Comparison of ENCODE assay signal across 8 cellular contexts in genomic region chr12:130916251-130916911, GRCh38. TPM values are rescaled to one million over a fixed set of nuclear protein-coding genes. Genes with fewer than 3 reads are reported as not detected.
A peak's percentile ranks its signal among the peaks of the same experiment; 100 is the strongest.
DNase-seq lines count a peak whose midpoint lies in the region; ATAC-seq and TF ChIP-seq lines count a peak whose summit lies in the region.

No MANE protein-coding gene starts in this region.

- H3K27ac Mint-ChIP-seq in chondrocyte (ENCODE audit: unreplicated experiment), result peak overlapping the region; percentile 23

- H3K4me3 ChIP-seq in DOHH2 (ENCODE audit: low read length) (no peak overlapping the region), stomach (peak overlapping the region in 2 of 4 donors; percentile 11 to 19)

- peak; percentile 93 for TF ChIP-seq CTCF in DOHH2 (IDR thresholded peaks at IDR 0.05; ENCODE audit: low read depth, low read length, poor library complexity, severe bottlenecking)
- peak; percentile 83 for TF ChIP-seq CTCF in chondrocyte (IDR thresholded peaks at IDR 0.05)
- peak in 5 of 7 experiments; percentile 80 to 88 (median 87) for TF ChIP-seq CTCF in stomach (IDR thresholded peaks at IDR 0.05)

- H3F3A ChIP-seq in DOHH2 (ENCODE audit: control insufficient read depth, insufficient read depth), result no peaks in the 10 kb centered on the region

- peak; percentile 58 for DNase-seq in NCI-H82 treated with DMSO at 0.1 percent for 48 hours (lab: John Stamatoyannopoulos, UW; ENCODE audit: unreplicated experiment)
- DNase-seq in chondrocyte (ENCODE audit: low spot score), result no peak
- peak; percentile 57 for DNase-seq in kidney tubule cell (ENCODE audit: low spot score)
- DNase-seq in stomach, result peak; percentile 54
- no peak for DNase-seq in HT-29 (ENCODE audit: low spot score)

- TF ChIP-seq POLR2A in stomach (IDR thresholded peaks at IDR 0.05), result no peak

- intact Hi-C loops in stomach (cut with DNase I; ENCODE audit: low total_unique reads), result loop anchor here (10.0 kb wide), 1 partner anchor 218 kb away; no protein-coding TSS in a partner anchor

- peaks cover 5% of the 10 kb centered on the region for H3K4me1 Mint-ChIP-seq in chondrocyte (ENCODE audit: low read depth)

- whole genome bisulfite sequencing in stomach, 5 donors, result 17 to 22% (median 17%) methylated on average over 36 of the region's 36 CpGs

- peaks cover 11% of the 10 kb centered on the region for H3K9me3 Mint-ChIP-seq in chondrocyte (ENCODE audit: low read depth)

- no peak overlapping the region for H3K4me3 Mint-ChIP-seq in chondrocyte (ENCODE audit: unreplicated experiment)

- H3K27ac ChIP-seq in DOHH2 (ENCODE audit: low read depth, low read length) (no peak overlapping the region), stomach (no peak overlapping the region)

- H3K36me3 ChIP-seq in DOHH2 (ENCODE audit: control insufficient read depth, low read length) (no peaks in the 10 kb centered on the region), stomach (no peaks in the 10 kb centered on the region)

- H3K4me2 ChIP-seq in DOHH2 (ENCODE audit: low read length), result no peak overlapping the region

- no peaks in the 10 kb centered on the region for H3K9me2 ChIP-seq in DOHH2 (replicated peaks; ENCODE audit: control insufficient read depth, low read length)

- H3K9me3 ChIP-seq in DOHH2 (ENCODE audit: control insufficient read depth, insufficient read depth, low read length) (peaks cover 10% of the 10 kb centered on the region), stomach (peaks cover 0 to 10% (median 5%) of the 10 kb centered on the region in 4 donors)

- H3K79me2 ChIP-seq in DOHH2 (ENCODE audit: control insufficient read depth, low read length), result no peaks in the 10 kb centered on the region

- ATAC-seq in HG03175 (IDR thresholded peaks at IDR 0.05; ENCODE audit: unreplicated experiment) (peak; percentile 69), GM19467 (IDR thresholded peaks at IDR 0.05; ENCODE audit: unreplicated experiment) (no peak)

- TF ChIP-seq EP300 in stomach (IDR thresholded peaks at IDR 0.05), result no peak

- no peaks in the 10 kb centered on the region for H3K27me3 ChIP-seq in DOHH2 (ENCODE audit: control insufficient read depth, low read length)
- H3K27me3 ChIP-seq in stomach, result peaks cover 0 to 47% (median 12%) of the 10 kb centered on the region in 3 donors

- H3K36me3 Mint-ChIP-seq in chondrocyte (ENCODE audit: low read depth), result no peaks in the 10 kb centered on the region

- no peaks in the 10 kb centered on the region for H4K20me1 ChIP-seq in DOHH2 (ENCODE audit: control insufficient read depth, insufficient read depth, low read depth, low read length)

- peaks cover 40% of the 10 kb centered on the region for H3K27me3 Mint-ChIP-seq in chondrocyte (ENCODE audit: low read depth)

- H3K4me1 ChIP-seq in DOHH2 (ENCODE audit: control insufficient read depth, low read length) (peaks cover 7% of the 10 kb centered on the region), stomach (peaks cover 0 to 9% (median 5%) of the 10 kb centered on the region in 4 donors)

RNA-seq across cellular contexts. Expression of gene ADGRD1, which starts 37.3 kb away (rescaled TPM):
- total RNA-seq in chondrocyte (1.7 to 4.7 TPM (median 3.5 TPM) in 3 replicates), stomach (10 to 100 TPM; 14.8 to 43.8 (median 24.6) TPM)
- polyA plus RNA-seq in stomach, result 1 to 10 TPM; 3.7 to 5.0 (median 4.0) TPM
- total RNA-seq in HT-29 (2014; rRNA removed; shearing (Covaris generic)), result not detected in 2 replicates

RNA-seq across cellular contexts. Expression of gene RAN, which starts 44.5 kb away (rescaled TPM):
- total RNA-seq in chondrocyte (509 to 544 TPM (median 519 TPM) in 3 replicates), stomach (100 to 1,000 TPM in 2 of 5 donors, 10 to 100 TPM in 3; 52.4 to 248 (median 98.2) TPM)
- 100 to 1,000 TPM; 290 to 352 (median 345) TPM for polyA plus RNA-seq in stomach
- total RNA-seq in HT-29 (2014; rRNA removed; shearing (Covaris generic)), result 1,255 and 1,381 TPM in 2 replicates

Comparison
In these comparisons a context has a peak if more than half of its experiments do, and no peak if none do; other contexts are left out.
1. DNase-seq: peak in NCI-H82 treated with DMSO at 0.1 percent for 48 hours (single experiment), kidney tubule cell (single experiment) and stomach (single experiment); none in chondrocyte (single experiment) and HT-29 (single experiment).
2. Peak in every context shown above with its lines, with median percentiles within 50 percentile points of each other: CTCF ChIP-seq.